1 cellular context compared by ENCODE assay signal in genomic region chr17:37694734-37695133, GRCh38.
TF ChIP-seq lines count a peak whose summit lies in the region.

No MANE protein-coding gene starts in this region.

TF ChIP-seq in GM23338, 12 proteins besides CTCF, POLR2A, EP300 and RAD21 (continued from another document):
- no peak for TF ChIP-seq REST (IDR thresholded peaks at IDR 0.05; ENCODE audit: unreplicated experiment)
- no peak for TF ChIP-seq ZNF114 (CRISPR knock-in tag; IDR thresholded peaks at IDR 0.05)
- TF ChIP-seq ZNF331 (CRISPR knock-in tag; IDR thresholded peaks at IDR 0.05; ENCODE audit: low read depth): no peak
- TF ChIP-seq EZH2 (IDR thresholded peaks at IDR 0.05; ENCODE audit: low read depth, unreplicated experiment): no peak
- TF ChIP-seq POLR2AphosphoS5 (IDR thresholded peaks at IDR 0.05; ENCODE audit: low read depth): no peak
